7 cellular contexts compared by ENCODE assay signal in the genomic region with DNA sequence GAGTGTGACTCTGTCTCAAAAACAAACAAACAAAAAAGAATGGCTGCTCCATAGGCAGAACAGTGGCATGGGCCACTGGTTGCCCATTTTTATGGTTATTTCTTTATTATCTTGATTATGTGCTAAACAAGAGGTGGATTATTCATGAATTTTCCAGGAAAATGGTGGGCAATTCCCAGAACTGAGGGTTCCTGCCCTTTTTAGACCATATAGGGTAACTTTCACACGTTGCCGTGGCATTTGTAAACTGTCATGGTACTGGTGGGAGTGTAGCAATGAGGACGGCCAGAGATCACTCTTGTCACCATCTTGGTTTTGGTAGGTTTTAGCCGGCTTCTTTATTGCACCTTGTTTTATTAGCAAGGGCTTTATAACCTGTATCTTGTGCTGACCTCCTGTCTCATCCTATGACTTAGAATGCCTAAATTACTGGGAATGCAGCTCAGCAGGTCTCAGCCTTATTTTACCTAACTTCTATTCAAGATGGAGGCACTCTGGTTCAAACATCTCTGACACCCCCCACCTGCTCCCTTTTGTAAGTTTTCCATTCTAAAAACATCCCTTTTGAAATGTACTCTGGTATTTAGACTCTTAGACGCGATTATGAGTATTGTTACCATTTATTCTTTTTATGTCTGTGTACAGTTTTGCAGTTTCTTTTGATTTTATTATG.
"Had no signal": no experiment of that assay in that cellular context is flagged by ENCODE, and none has a peak within 500 bp of the region (broad histone marks: within the 10 kb centered on the region; RNA-seq: fewer than 3 reads in every experiment).

No MANE protein-coding gene starts in this region.

- FAIRE-seq: GM12878, GM12891, GM12892, GM18507, GM19239 had no signal

- ATAC-seq: GM12878 had no signal

- DNase-seq: GDM1, GF-D8 had no signal

- H3K4me3 ChIP-seq: GM12878 had no signal
